ENCODE assay signal across 25 cellular contexts in the genomic region with DNA sequence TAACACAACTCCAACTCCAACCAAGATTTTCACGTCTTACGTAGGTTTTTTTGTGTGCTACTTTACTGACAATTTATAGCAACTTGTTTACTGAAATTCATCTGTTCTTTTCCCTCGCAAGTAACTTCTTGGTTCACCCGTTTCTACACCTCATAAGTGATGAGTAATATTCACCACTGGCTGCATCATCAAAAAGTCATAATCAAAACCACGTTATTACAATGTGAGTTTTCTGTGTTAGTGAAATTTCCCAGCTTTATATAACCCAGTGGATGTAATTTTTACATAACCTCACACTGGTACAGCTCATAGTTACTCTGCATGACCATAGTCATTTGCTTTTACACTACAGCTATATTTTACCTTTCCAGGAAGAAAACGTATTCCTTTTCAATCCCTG.
A peak's percentile ranks its signal among the peaks of the same experiment; 100 is the strongest.
DNase-seq lines count a peak whose midpoint lies in the region; ATAC-seq, FAIRE-seq and TF ChIP-seq lines count a peak whose summit lies in the region.
"Had no signal": no experiment of that assay in that cellular context is flagged by ENCODE, and none has a peak within 500 bp of the region (broad histone marks: within the 10 kb centered on the region; RNA-seq: fewer than 3 reads in every experiment).

No MANE protein-coding gene starts in this region.

- no peak overlapping the region for H3K4me3 Mint-ChIP-seq in effector memory CD8-positive, alpha-beta T cell
- H3K4me3 Mint-ChIP-seq: activated CD4-positive, alpha-beta memory T cell treated with anti-CD3 and anti-CD28 coated beads, Interleukin-2, amount 10 ng/mL, durations not matched to agents 7 days and 5 days; activated naive CD8-positive, alpha-beta T cell; activated T-cell treated with anti-CD3 and anti-CD28 coated beads, Interleukin-2, amount 50 U/mL, for 4 hours had no signal

- TF ChIP-seq EP300 in SK-N-SH (IDR thresholded peaks at IDR 0.05; ENCODE audit: borderline replicate concordance in 1 of 2, low read depth in 1 of 2, low read length in 1 of 2) = no peak

- H3K4me1 ChIP-seq in SK-N-SH (ENCODE audit: control insufficient read depth in 1 of 2, insufficient read depth in 2 of 2, low read depth in 1 of 2, low read length in 1 of 2) = peaks cover 0 to 7% of the 10 kb centered on the region in 2 experiments; a peak in 2 of 4 replicates
- H3K4me1 ChIP-seq: gastrocnemius medialis, parathyroid adenoma had no signal

- POLR2A ChIA-PET in SK-N-SH (lab: Yijun Ruan, JAX) = no interaction called here

- H3K27ac ChIP-seq in SK-N-SH (ENCODE audit: low read depth in 2 of 2, low read length in 1 of 2) = peak overlapping the region in 1 of 2 experiments; percentile 29; a peak in 1 of 4 replicates
- H3K27ac ChIP-seq: C4-2B, gastrocnemius medialis, left ventricle myocardium inferior, parathyroid adenoma, WERI-Rb-1 had no signal

- H3K27me3 Mint-ChIP-seq in effector memory CD8-positive, alpha-beta T cell = no peaks in the 10 kb centered on the region
- H3K27me3 Mint-ChIP-seq: activated CD4-positive, alpha-beta memory T cell treated with anti-CD3 and anti-CD28 coated beads, Interleukin-2, amount 10 ng/mL, durations not matched to agents 7 days and 5 days; activated naive CD8-positive, alpha-beta T cell had no signal

- no peaks in the 10 kb centered on the region for H3K9me3 Mint-ChIP-seq in effector memory CD8-positive, alpha-beta T cell
- H3K9me3 Mint-ChIP-seq: activated T-cell treated with anti-CD3 and anti-CD28 coated beads, Interleukin-2, amount 50 U/mL, for 4 hours had no signal

- no peak overlapping the region for H3K4me3 ChIP-seq in SK-N-SH (ENCODE audit: low read depth in 2 of 2, low read length in 1 of 2)
- H3K4me3 ChIP-seq: gastrocnemius medialis, left ventricle myocardium inferior, smooth muscle cell had no signal

- FAIRE-seq in urothelium cell line (lab: Jason Lieb, UNC) = no peak
- FAIRE-seq: HepG2 had no signal

- no peak overlapping the region for H3K9ac ChIP-seq in SK-N-SH
- H3K9ac ChIP-seq: parathyroid adenoma had no signal

- no peaks in the 10 kb centered on the region for H3K9me2 ChIP-seq in SK-N-SH

- CTCF ChIA-PET in SK-N-SH (lab: Yijun Ruan, JAX) = no interaction called here

- TF ChIP-seq RAD21 in SK-N-SH (IDR thresholded peaks at IDR 0.05; ENCODE audit: low read length) = no peak

- no peak for ATAC-seq in GM21360 (IDR thresholded peaks at IDR 0.05; ENCODE audit: unreplicated experiment)
- ATAC-seq in effector memory CD8-positive, alpha-beta T cell (replicated peaks) = no peak
- ATAC-seq: activated T-cell treated with anti-CD3 and anti-CD28 coated beads, Interleukin-2, amount 50 U/mL, for 4 hours; gastrocnemius medialis; HepG2; Right ventricle myocardium inferior had no signal

- peak; percentile 48 for DNase-seq in GM03348 (ENCODE audit: low spot score)
- no peak for DNase-seq in SK-N-SH
- DNase-seq in fibroblast of gingiva (ENCODE audit: low read depth) = peak; percentile 78
- peak; percentile 40 for DNase-seq in non-pigmented ciliary epithelial cell (ENCODE audit: low read depth)
- DNase-seq in urothelium cell line (ENCODE audit: low spot score) = no peak
- no peak for DNase-seq in effector memory CD8-positive, alpha-beta T cell
- DNase-seq in NCI-H1417 treated with DMSO at 0.1 percent for 48 hours (lab: John Stamatoyannopoulos, UW) = no peak
- DNase-seq: activated CD4-positive, alpha-beta memory T cell treated with anti-CD3 and anti-CD28 coated beads, Interleukin-2, amount 10 ng/mL, durations not matched to agents 7 days and 5 days; activated T-cell treated with anti-CD3 and anti-CD28 coated beads, Interleukin-2, amount 50 U/mL, for 4 hours; caudate nucleus; DMS 273 treated with DMSO at 0.1 percent for 48 hours; effector CD8-positive, alpha-beta T cell; gastrocnemius medialis; left ventricle myocardium inferior; MV-4-11; NCI-H2081 treated with DMSO at 0.1 percent for 48 hours; NCI-H524; WERI-Rb-1 had no signal

- no peaks in the 10 kb centered on the region for H3K27me3 ChIP-seq in SK-N-SH (ENCODE audit: insufficient read depth)
- H3K27me3 ChIP-seq: gastrocnemius medialis had no signal

- H3K36me3 Mint-ChIP-seq in effector memory CD8-positive, alpha-beta T cell (ENCODE audit: insufficient read depth) = no peaks in the 10 kb centered on the region
- H3K36me3 Mint-ChIP-seq: activated naive CD8-positive, alpha-beta T cell had no signal

- H3K79me2 ChIP-seq in SK-N-SH (ENCODE audit: insufficient read depth) = no peaks in the 10 kb centered on the region
- H3K79me2 ChIP-seq: parathyroid adenoma had no signal

- H4K20me1 ChIP-seq in SK-N-SH (ENCODE audit: insufficient read depth) = no peaks in the 10 kb centered on the region

- no peak overlapping the region; the same call in 1 of the 2 replicates for H2AFZ ChIP-seq in SK-N-SH (ENCODE audit: low read depth)
- H2AFZ ChIP-seq: parathyroid adenoma had no signal

- TF ChIP-seq CTCF in SK-N-SH (IDR thresholded peaks at IDR 0.05) = no peak

- H3K27ac Mint-ChIP-seq in effector memory CD8-positive, alpha-beta T cell = no peak overlapping the region
- H3K27ac Mint-ChIP-seq: activated CD4-positive, alpha-beta memory T cell treated with anti-CD3 and anti-CD28 coated beads, Interleukin-2, amount 10 ng/mL, durations not matched to agents 7 days and 5 days; activated naive CD8-positive, alpha-beta T cell had no signal

- H3K4me2 ChIP-seq in SK-N-SH = no peak overlapping the region
- H3K4me2 ChIP-seq: smooth muscle cell had no signal

- no peaks in the 10 kb centered on the region for H3K9me3 ChIP-seq in SK-N-SH
- H3K9me3 ChIP-seq: gastrocnemius medialis, left ventricle myocardium inferior had no signal

- no peaks in the 10 kb centered on the region for H3K4me1 Mint-ChIP-seq in effector memory CD8-positive, alpha-beta T cell (ENCODE audit: low read depth in 2 of 2)
- H3K4me1 Mint-ChIP-seq: activated CD4-positive, alpha-beta memory T cell treated with anti-CD3 and anti-CD28 coated beads, Interleukin-2, amount 10 ng/mL, durations not matched to agents 7 days and 5 days had no signal

- H3F3A ChIP-seq in SK-N-SH (replicated peaks; ENCODE audit: insufficient read depth) = no peaks in the 10 kb centered on the region

- WGBS in SK-N-SH (ENCODE audit: low lambda C conversion rate) = 66% methylated on average over 6 of the region's 6 CpGs

- no peaks in the 10 kb centered on the region for H3K36me3 ChIP-seq in SK-N-SH (replicated peaks in 1 of 2; ENCODE audit: control insufficient read depth in 1 of 2, insufficient read depth in 2 of 2, low read length in 1 of 2)
- H3K36me3 ChIP-seq: gastrocnemius medialis, left ventricle myocardium inferior, WERI-Rb-1 had no signal

TF ChIP-seq in SK-N-SH, 30 proteins besides CTCF, POLR2A, EP300 and RAD21 (continues in another document):
- TF ChIP-seq NRF1 (IDR thresholded peaks at IDR 0.05; ENCODE audit: low read depth, low read length) (no peak), FOXM1 (IDR thresholded peaks at IDR 0.05; ENCODE audit: low read depth) (no peak), GABPA (IDR thresholded peaks at IDR 0.05; ENCODE audit: low read depth) (no peak), TCF12 (IDR thresholded peaks at IDR 0.05) (peak; percentile 72), NFIC (IDR thresholded peaks at IDR 0.05; ENCODE audit: borderline replicate concordance) (no peak), MXI1 (IDR thresholded peaks at IDR 0.05; ENCODE audit: low read depth, low read length) (no peak), FOSL2 (IDR thresholded peaks at IDR 0.05; ENCODE audit: borderline replicate concordance, low read depth) (peak; percentile 66), EZH2phosphoT487 (IDR thresholded peaks at IDR 0.05; ENCODE audit: borderline replicate concordance, low read depth) (no peak), FOXJ3 (CRISPR knock-in tag; IDR thresholded peaks at IDR 0.05) (no peak), SIN3A (IDR thresholded peaks at IDR 0.05; ENCODE audit: borderline replicate concordance, low read depth, low read length) (no peak), ELF1 (IDR thresholded peaks at IDR 0.05) (no peak), ZBTB33 (IDR thresholded peaks at IDR 0.05; ENCODE audit: borderline replicate concordance, low read depth) (no peak)
- TF ChIP-seq, protein P1, sequence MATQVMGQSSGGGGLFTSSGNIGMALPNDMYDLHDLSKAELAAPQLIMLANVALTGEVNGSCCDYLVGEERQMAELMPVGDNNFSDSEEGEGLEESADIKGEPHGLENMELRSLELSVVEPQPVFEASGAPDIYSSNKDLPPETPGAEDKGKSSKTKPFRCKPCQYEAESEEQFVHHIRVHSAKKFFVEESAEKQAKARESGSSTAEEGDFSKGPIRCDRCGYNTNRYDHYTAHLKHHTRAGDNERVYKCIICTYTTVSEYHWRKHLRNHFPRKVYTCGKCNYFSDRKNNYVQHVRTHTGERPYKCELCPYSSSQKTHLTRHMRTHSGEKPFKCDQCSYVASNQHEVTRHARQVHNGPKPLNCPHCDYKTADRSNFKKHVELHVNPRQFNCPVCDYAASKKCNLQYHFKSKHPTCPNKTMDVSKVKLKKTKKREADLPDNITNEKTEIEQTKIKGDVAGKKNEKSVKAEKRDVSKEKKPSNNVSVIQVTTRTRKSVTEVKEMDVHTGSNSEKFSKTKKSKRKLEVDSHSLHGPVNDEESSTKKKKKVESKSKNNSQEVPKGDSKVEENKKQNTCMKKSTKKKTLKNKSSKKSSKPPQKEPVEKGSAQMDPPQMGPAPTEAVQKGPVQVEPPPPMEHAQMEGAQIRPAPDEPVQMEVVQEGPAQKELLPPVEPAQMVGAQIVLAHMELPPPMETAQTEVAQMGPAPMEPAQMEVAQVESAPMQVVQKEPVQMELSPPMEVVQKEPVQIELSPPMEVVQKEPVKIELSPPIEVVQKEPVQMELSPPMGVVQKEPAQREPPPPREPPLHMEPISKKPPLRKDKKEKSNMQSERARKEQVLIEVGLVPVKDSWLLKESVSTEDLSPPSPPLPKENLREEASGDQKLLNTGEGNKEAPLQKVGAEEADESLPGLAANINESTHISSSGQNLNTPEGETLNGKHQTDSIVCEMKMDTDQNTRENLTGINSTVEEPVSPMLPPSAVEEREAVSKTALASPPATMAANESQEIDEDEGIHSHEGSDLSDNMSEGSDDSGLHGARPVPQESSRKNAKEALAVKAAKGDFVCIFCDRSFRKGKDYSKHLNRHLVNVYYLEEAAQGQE (IDR thresholded peaks at IDR 0.05; ENCODE audit: low read depth, low read length) = no peak

Comparison
In these comparisons a context has a peak if more than half of its experiments do, and no peak if none do; other contexts are left out.
1. DNase-seq: peak in GM03348 (single experiment), fibroblast of gingiva (single experiment) and non-pigmented ciliary epithelial cell (single experiment); none in SK-N-SH (single experiment), urothelium cell line (single experiment), effector memory CD8-positive, alpha-beta T cell (0 of 3) and NCI-H1417 treated with DMSO at 0.1 percent for 48 hours (single experiment).